In genomic region chr3:126438186-126438585, GRCh38 we compare ENCODE assay signal across 3 cellular contexts.
TF ChIP-seq lines count a peak whose summit lies in the region.

No MANE protein-coding gene starts in this region.

TF ChIP-seq in SK-N-SH, 30 proteins besides CTCF, POLR2A, EP300 and RAD21:
- TF ChIP-seq TAF1 (IDR thresholded peaks at IDR 0.05; ENCODE audit: borderline replicate concordance, low read depth, low read length) (no peak), SMC3 (IDR thresholded peaks at IDR 0.05; ENCODE audit: low read depth, low read length) (no peak), GABPA (IDR thresholded peaks at IDR 0.05; ENCODE audit: low read depth) (no peak), IRF3 (IDR thresholded peaks at IDR 0.05; ENCODE audit: low read depth, low read length) (no peak), GATA2 (CRISPR knock-in tag; IDR thresholded peaks at IDR 0.05) (no peak), EZH2phosphoT487 (IDR thresholded peaks at IDR 0.05; ENCODE audit: borderline replicate concordance, low read depth) (no peak), RXRA (IDR thresholded peaks at IDR 0.05; ENCODE audit: borderline replicate concordance, low read depth) (no peak), SIN3A (IDR thresholded peaks at IDR 0.05; ENCODE audit: borderline replicate concordance, low read depth, low read length) (no peak), FOXM1 (IDR thresholded peaks at IDR 0.05; ENCODE audit: low read depth) (no peak), YY1 (IDR thresholded peaks at IDR 0.05; ENCODE audit: low read depth) (no peak), USF2 (IDR thresholded peaks at IDR 0.05; ENCODE audit: borderline replicate concordance, low read depth, low read length) (no peak), USF1 (IDR thresholded peaks at IDR 0.05; ENCODE audit: borderline replicate concordance, low read depth) (no peak), RCOR1 (IDR thresholded peaks at IDR 0.05; ENCODE audit: low read length) (no peak)
TF ChIP-seq in SK-N-SH: peak in this region for 0.

TF ChIP-seq in SK-N-SH treated with all-trans-retinoic acid at 6 μM for 48 hours, 23 proteins besides CTCF, POLR2A, EP300 and RAD21:
- TF ChIP-seq, protein P1, sequence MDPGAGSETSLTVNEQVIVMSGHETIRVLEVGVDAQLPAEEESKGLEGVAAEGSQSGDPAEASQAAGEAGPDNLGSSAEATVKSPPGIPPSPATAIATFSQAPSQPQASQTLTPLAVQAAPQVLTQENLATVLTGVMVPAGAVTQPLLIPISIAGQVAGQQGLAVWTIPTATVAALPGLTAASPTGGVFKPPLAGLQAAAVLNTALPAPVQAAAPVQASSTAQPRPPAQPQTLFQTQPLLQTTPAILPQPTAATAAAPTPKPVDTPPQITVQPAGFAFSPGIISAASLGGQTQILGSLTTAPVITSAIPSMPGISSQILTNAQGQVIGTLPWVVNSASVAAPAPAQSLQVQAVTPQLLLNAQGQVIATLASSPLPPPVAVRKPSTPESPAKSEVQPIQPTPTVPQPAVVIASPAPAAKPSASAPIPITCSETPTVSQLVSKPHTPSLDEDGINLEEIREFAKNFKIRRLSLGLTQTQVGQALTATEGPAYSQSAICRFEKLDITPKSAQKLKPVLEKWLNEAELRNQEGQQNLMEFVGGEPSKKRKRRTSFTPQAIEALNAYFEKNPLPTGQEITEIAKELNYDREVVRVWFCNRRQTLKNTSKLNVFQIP (CRISPR knock-in tag; IDR thresholded peaks at IDR 0.05; ENCODE audit: borderline replicate concordance, low read depth), result no peak
- no peak for TF ChIP-seq ESRRG (CRISPR knock-in tag; IDR thresholded peaks at IDR 0.05)
- TF ChIP-seq RARB (CRISPR knock-in tag; IDR thresholded peaks at IDR 0.05), result no peak
- TF ChIP-seq SNAI2 (CRISPR knock-in tag; IDR thresholded peaks at IDR 0.05), result no peak

TF ChIP-seq in HepG2, 621 proteins besides CTCF, POLR2A, EP300 and RAD21:
- TF ChIP-seq ASH2L (IDR thresholded peaks at IDR 0.05; ENCODE audit: insufficient read length, low read depth, low read length) (no peak), ZNF496 (CRISPR knock-in tag; IDR thresholded peaks at IDR 0.05; ENCODE audit: insufficient replicate concordance) (no peak), GLMP (CRISPR knock-in tag; IDR thresholded peaks at IDR 0.05; ENCODE audit: borderline replicate concordance) (no peak), PRDM10 (CRISPR knock-in tag; IDR thresholded peaks at IDR 0.05; ENCODE audit: low read depth) (no peak)
- TF ChIP-seq, protein P2, sequence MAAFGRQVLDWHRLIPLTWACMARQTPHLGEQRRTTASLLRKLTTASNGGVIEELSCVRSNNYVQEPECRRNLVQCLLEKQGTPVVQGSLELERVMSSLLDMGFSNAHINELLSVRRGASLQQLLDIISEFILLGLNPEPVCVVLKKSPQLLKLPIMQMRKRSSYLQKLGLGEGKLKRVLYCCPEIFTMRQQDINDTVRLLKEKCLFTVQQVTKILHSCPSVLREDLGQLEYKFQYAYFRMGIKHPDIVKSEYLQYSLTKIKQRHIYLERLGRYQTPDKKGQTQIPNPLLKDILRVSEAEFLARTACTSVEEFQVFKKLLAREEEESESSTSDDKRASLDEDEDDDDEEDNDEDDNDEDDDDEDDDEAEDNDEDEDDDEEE (CRISPR knock-in tag; IDR thresholded peaks at IDR 0.05), result no peak
- TF ChIP-seq, protein P3, sequence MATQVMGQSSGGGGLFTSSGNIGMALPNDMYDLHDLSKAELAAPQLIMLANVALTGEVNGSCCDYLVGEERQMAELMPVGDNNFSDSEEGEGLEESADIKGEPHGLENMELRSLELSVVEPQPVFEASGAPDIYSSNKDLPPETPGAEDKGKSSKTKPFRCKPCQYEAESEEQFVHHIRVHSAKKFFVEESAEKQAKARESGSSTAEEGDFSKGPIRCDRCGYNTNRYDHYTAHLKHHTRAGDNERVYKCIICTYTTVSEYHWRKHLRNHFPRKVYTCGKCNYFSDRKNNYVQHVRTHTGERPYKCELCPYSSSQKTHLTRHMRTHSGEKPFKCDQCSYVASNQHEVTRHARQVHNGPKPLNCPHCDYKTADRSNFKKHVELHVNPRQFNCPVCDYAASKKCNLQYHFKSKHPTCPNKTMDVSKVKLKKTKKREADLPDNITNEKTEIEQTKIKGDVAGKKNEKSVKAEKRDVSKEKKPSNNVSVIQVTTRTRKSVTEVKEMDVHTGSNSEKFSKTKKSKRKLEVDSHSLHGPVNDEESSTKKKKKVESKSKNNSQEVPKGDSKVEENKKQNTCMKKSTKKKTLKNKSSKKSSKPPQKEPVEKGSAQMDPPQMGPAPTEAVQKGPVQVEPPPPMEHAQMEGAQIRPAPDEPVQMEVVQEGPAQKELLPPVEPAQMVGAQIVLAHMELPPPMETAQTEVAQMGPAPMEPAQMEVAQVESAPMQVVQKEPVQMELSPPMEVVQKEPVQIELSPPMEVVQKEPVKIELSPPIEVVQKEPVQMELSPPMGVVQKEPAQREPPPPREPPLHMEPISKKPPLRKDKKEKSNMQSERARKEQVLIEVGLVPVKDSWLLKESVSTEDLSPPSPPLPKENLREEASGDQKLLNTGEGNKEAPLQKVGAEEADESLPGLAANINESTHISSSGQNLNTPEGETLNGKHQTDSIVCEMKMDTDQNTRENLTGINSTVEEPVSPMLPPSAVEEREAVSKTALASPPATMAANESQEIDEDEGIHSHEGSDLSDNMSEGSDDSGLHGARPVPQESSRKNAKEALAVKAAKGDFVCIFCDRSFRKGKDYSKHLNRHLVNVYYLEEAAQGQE (IDR thresholded peaks at IDR 0.05; ENCODE audit: borderline replicate concordance in 1 of 2, low read depth in 1 of 2, low read length in 2 of 2), result no peak
